Comparison of ENCODE assay signal across 7 cellular contexts in the genomic region with DNA sequence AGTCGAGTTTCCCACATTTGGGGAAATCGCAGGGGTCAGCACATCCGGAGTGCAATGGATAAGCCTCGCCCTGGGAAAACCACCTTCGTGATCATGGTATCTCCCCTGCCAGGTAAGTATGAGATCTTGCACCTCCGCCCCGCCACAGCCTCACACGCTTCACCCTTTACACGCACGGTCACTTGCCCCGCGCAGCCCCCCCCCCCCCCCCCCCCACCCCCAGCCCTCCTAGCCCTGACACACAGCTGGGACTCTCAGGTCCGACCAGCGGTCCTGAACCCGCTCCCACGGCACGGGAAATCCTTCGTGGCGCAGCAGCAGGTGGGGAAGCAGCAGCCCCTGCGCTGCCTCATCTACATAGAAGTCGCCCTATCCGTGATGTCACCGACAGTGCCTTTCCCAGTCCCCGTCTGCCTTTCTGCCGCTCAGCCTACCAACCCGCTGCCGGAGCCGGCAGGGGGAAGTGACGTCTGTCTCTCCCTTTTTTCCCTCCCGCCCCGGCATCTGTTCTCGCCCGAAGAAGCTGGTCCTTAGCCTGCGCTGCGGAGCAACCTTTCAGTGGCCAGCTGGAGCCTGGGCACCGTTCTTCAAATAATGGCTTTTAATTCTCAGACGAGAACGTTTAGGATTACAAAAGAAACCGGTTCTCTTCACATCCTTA.
DNase-seq lines count a peak whose midpoint lies in the region; ATAC-seq, FAIRE-seq and TF ChIP-seq lines count a peak whose summit lies in the region.
"Not testable (repeated sequence)": the region's sequence is repeated elsewhere in the genome, so short reads cannot be mapped to it uniquely, and the experiment has no call there.

No MANE protein-coding gene starts in this region.

- not testable (repeated sequence) for TF ChIP-seq POLR2A in gastroesophageal sphincter (IDR thresholded peaks at IDR 0.05)

- not testable (repeated sequence) for H3K4me1 ChIP-seq in gastroesophageal sphincter, neural progenitor cell

- H3K9ac ChIP-seq in neural progenitor cell = not testable (repeated sequence)

- not testable (repeated sequence) for TF ChIP-seq CTCF in gastroesophageal sphincter (IDR thresholded peaks at IDR 0.05); neural progenitor cell (IDR thresholded peaks at IDR 0.05)

- not testable (repeated sequence) for H2AFZ ChIP-seq in neural progenitor cell (replicated peaks)

- H3K4me3 Mint-ChIP-seq in activated T-helper 1 cell treated with anti-CD3 and anti-CD28 coated beads, Interleukin-12 subunit alpha, Interleukin-12 subunit beta, Interleukin-2, Interleukin-4 antibody, amounts not matched to agents 30 ng/mL and 10 ng/mL and 1 ng/mL, durations not matched to agents 14 hours and 24 hours and 36 hours = peak overlapping the region; percentile 15
- H3K4me3 Mint-ChIP-seq in neural progenitor cell = not testable (repeated sequence)

- H3K9me3 Mint-ChIP-seq in activated T-helper 1 cell treated with anti-CD3 and anti-CD28 coated beads, Interleukin-12 subunit alpha, Interleukin-12 subunit beta, Interleukin-2, Interleukin-4 antibody, amounts not matched to agents 30 ng/mL and 10 ng/mL and 1 ng/mL, durations not matched to agents 14 hours and 24 hours and 36 hours = not testable (repeated sequence)
- peaks cover 36% of the 10 kb centered on the region for H3K9me3 Mint-ChIP-seq in neural progenitor cell

- H3K79me2 ChIP-seq in neural progenitor cell (ENCODE audit: low read depth) = not testable (repeated sequence)

- not testable (repeated sequence) for H3K4me2 ChIP-seq in neural progenitor cell

- intact Hi-C loops in activated T-helper 1 cell treated with anti-CD3 and anti-CD28 coated beads, Interleukin-12 subunit alpha, Interleukin-12 subunit beta, Interleukin-2, Interleukin-4 antibody, amounts not matched to agents 30 ng/mL and 10 ng/mL and 1 ng/mL, durations not matched to agents 14 hours and 24 hours and 36 hours (cut with micrococcal nuclease) = not testable (repeated sequence)

- peak overlapping the region; percentile 93 for H3K27ac Mint-ChIP-seq in activated T-helper 1 cell treated with anti-CD3 and anti-CD28 coated beads, Interleukin-12 subunit alpha, Interleukin-12 subunit beta, Interleukin-2, Interleukin-4 antibody, amounts not matched to agents 30 ng/mL and 10 ng/mL and 1 ng/mL, durations not matched to agents 14 hours and 24 hours and 36 hours
- peak overlapping the region; percentile 94 for H3K27ac Mint-ChIP-seq in neural progenitor cell

- H4K20me1 ChIP-seq in neural progenitor cell (ENCODE audit: low read depth) = not testable (repeated sequence)

- ATAC-seq in GM18517 (IDR thresholded peaks at IDR 0.05; ENCODE audit: unreplicated experiment) (peak; percentile 45), GM21737 (IDR thresholded peaks at IDR 0.05; ENCODE audit: unreplicated experiment) (peak; percentile 61), HG03175 (IDR thresholded peaks at IDR 0.05; ENCODE audit: unreplicated experiment) (peak; percentile 60), gastroesophageal sphincter (peak; percentile 96)

- H3K36me3 Mint-ChIP-seq in activated T-helper 1 cell treated with anti-CD3 and anti-CD28 coated beads, Interleukin-12 subunit alpha, Interleukin-12 subunit beta, Interleukin-2, Interleukin-4 antibody, amounts not matched to agents 30 ng/mL and 10 ng/mL and 1 ng/mL, durations not matched to agents 14 hours and 24 hours and 36 hours (ENCODE audit: low read depth); neural progenitor cell: not testable (repeated sequence)

- not testable (repeated sequence) for H3F3A ChIP-seq in neural progenitor cell (ENCODE audit: low read depth)

- H3K9me3 ChIP-seq in gastroesophageal sphincter; neural progenitor cell (ENCODE audit: low read depth): not testable (repeated sequence)

- not testable (repeated sequence) for H3K4me3 ChIP-seq in gastroesophageal sphincter, neural progenitor cell

- H3K27ac ChIP-seq in gastroesophageal sphincter, neural progenitor cell: not testable (repeated sequence)

- not testable (repeated sequence) for DNase-seq in RCC 7860 (ENCODE audit: low spot score)
- peak; percentile 31 for DNase-seq in activated T-helper 1 cell treated with anti-CD3 and anti-CD28 coated beads, Interleukin-12 subunit alpha, Interleukin-12 subunit beta, Interleukin-2, Interleukin-4 antibody, amounts not matched to agents 30 ng/mL and 10 ng/mL and 1 ng/mL, durations not matched to agents 14 hours and 24 hours and 36 hours (ENCODE audit: low spot score)
- DNase-seq in neural progenitor cell (ENCODE audit: low spot score) = peak; percentile 2

- WGBS in gastroesophageal sphincter (ENCODE audit: low coverage in 1 of 2), 2 donors = no CpG with 5 or more reads among the region's 39 CpGs

- H3K27me3 ChIP-seq in gastroesophageal sphincter = peaks cover 17% of the 10 kb centered on the region
- H3K27me3 ChIP-seq in neural progenitor cell = not testable (repeated sequence)

- peaks cover 18% of the 10 kb centered on the region for H3K27me3 Mint-ChIP-seq in activated T-helper 1 cell treated with anti-CD3 and anti-CD28 coated beads, Interleukin-12 subunit alpha, Interleukin-12 subunit beta, Interleukin-2, Interleukin-4 antibody, amounts not matched to agents 30 ng/mL and 10 ng/mL and 1 ng/mL, durations not matched to agents 14 hours and 24 hours and 36 hours (ENCODE audit: insufficient read depth)
- H3K27me3 Mint-ChIP-seq in neural progenitor cell (ENCODE audit: insufficient read depth, low read depth) = not testable (repeated sequence)

- not testable (repeated sequence) for H3K4me1 Mint-ChIP-seq in activated T-helper 1 cell treated with anti-CD3 and anti-CD28 coated beads, Interleukin-12 subunit alpha, Interleukin-12 subunit beta, Interleukin-2, Interleukin-4 antibody, amounts not matched to agents 30 ng/mL and 10 ng/mL and 1 ng/mL, durations not matched to agents 14 hours and 24 hours and 36 hours (ENCODE audit: low read depth); neural progenitor cell

- FAIRE-seq in RCC 7860 (lab: Jason Lieb, UNC) = peak; percentile 65

- TF ChIP-seq EP300 in gastroesophageal sphincter (IDR thresholded peaks at IDR 0.05) = not testable (repeated sequence)

- not testable (repeated sequence) for H3K36me3 ChIP-seq in gastroesophageal sphincter, neural progenitor cell

Comparison
In these comparisons a context has a peak if more than half of its experiments do, and no peak if none do; other contexts are left out.
1. ATAC-seq: peak in every context shown above with its lines; median percentile 96 in gastroesophageal sphincter; 61 in GM21737; 60 in HG03175; 45 in GM18517.